In genomic region chr10:60258429-60258797, GRCh38 we compare ENCODE assay signal across 26 cellular contexts.
A peak's percentile ranks its signal among the peaks of the same experiment; 100 is the strongest.
DNase-seq lines count a peak whose midpoint lies in the region; ATAC-seq and TF ChIP-seq lines count a peak whose summit lies in the region.
"Had no signal": no experiment of that assay in that cellular context is flagged by ENCODE, and none has a peak within 500 bp of the region (broad histone marks: within the 10 kb centered on the region; RNA-seq: fewer than 3 reads in every experiment).

No MANE protein-coding gene starts in this region.

- H3K4me1 Mint-ChIP-seq in glutamatergic neuron (ENCODE audit: low read depth, unreplicated experiment) (peaks cover 13% of the 10 kb centered on the region), neural crest cell (peaks cover 30% of the 10 kb centered on the region)
- H3K4me1 Mint-ChIP-seq in stimulated activated memory B cell treated with anti-CD40 and anti-IgM and Interleukin-4, amounts not matched to agents 10 μg/mL and 1 μg/mL and 100 μg/mL, for 72 hours, result peaks cover 12% of the 10 kb centered on the region
- H3K4me1 Mint-ChIP-seq: immature natural killer cell had no signal

- in situ Hi-C loops in HAP-1 (cut with MboI; ENCODE audit: low sequenced_read_pairs), result no loop called here

- H3K4me3 Mint-ChIP-seq in glutamatergic neuron (ENCODE audit: unreplicated experiment) (no peak overlapping the region), neural crest cell (peak overlapping the region; percentile 6)
- no peak overlapping the region for H3K4me3 Mint-ChIP-seq in stimulated activated memory B cell treated with anti-CD40 and anti-IgM and Interleukin-4, amounts not matched to agents 10 μg/mL and 1 μg/mL and 100 μg/mL, for 72 hours
- H3K4me3 Mint-ChIP-seq: activated CD4-positive, alpha-beta memory T cell treated with anti-CD3 and anti-CD28 coated beads, Interleukin-2, amount 10 ng/mL, durations not matched to agents 7 days and 5 days; activated naive CD4-positive, alpha-beta T cell treated with anti-CD3 and anti-CD28 coated beads for 36 hours; CD8-positive, alpha-beta memory T cell; immature natural killer cell had no signal

- no peaks in the 10 kb centered on the region for H3K36me3 Mint-ChIP-seq in glutamatergic neuron (ENCODE audit: unreplicated experiment)
- peaks cover under 1% of the 10 kb centered on the region for H3K36me3 Mint-ChIP-seq in neural crest cell (ENCODE audit: low read depth)
- H3K36me3 Mint-ChIP-seq in stimulated activated memory B cell treated with anti-CD40 and anti-IgM and Interleukin-4, amounts not matched to agents 10 μg/mL and 1 μg/mL and 100 μg/mL, for 72 hours, result peaks cover 29% of the 10 kb centered on the region

- peak overlapping the region; percentile 39 for H3K27ac Mint-ChIP-seq in glutamatergic neuron (ENCODE audit: unreplicated experiment)
- H3K27ac Mint-ChIP-seq in neural crest cell (ENCODE audit: unreplicated experiment), result peak overlapping the region; percentile 60
- H3K27ac Mint-ChIP-seq in stimulated activated memory B cell treated with anti-CD40 and anti-IgM and Interleukin-4, amounts not matched to agents 10 μg/mL and 1 μg/mL and 100 μg/mL, for 72 hours, result no peak overlapping the region
- H3K27ac Mint-ChIP-seq: activated CD4-positive, alpha-beta memory T cell treated with anti-CD3 and anti-CD28 coated beads, Interleukin-2, amount 10 ng/mL, durations not matched to agents 7 days and 5 days; activated naive CD4-positive, alpha-beta T cell treated with anti-CD3 and anti-CD28 coated beads for 36 hours; CD8-positive, alpha-beta memory T cell; immature natural killer cell had no signal

- H3K27me3 ChIP-seq in HAP-1 (ENCODE audit: low read depth), result no peaks in the 10 kb centered on the region; the same call in 1 of the 2 replicates
- H3K27me3 ChIP-seq: BE2C, body of pancreas, gastrocnemius medialis, sigmoid colon, upper lobe of left lung had no signal

- H3K9me3 ChIP-seq in HAP-1, result no peaks in the 10 kb centered on the region
- H3K9me3 ChIP-seq: BE2C, body of pancreas, gastrocnemius medialis, sigmoid colon, upper lobe of left lung had no signal

- peaks cover 2% of the 10 kb centered on the region for H3K9me3 Mint-ChIP-seq in glutamatergic neuron (ENCODE audit: unreplicated experiment)
- no peaks in the 10 kb centered on the region for H3K9me3 Mint-ChIP-seq in neural crest cell
- H3K9me3 Mint-ChIP-seq in stimulated activated memory B cell treated with anti-CD40 and anti-IgM and Interleukin-4, amounts not matched to agents 10 μg/mL and 1 μg/mL and 100 μg/mL, for 72 hours, result no peaks in the 10 kb centered on the region
- H3K9me3 Mint-ChIP-seq: activated CD4-positive, alpha-beta memory T cell treated with anti-CD3 and anti-CD28 coated beads, Interleukin-2, amount 10 ng/mL, durations not matched to agents 7 days and 5 days; activated naive CD4-positive, alpha-beta T cell treated with anti-CD3 and anti-CD28 coated beads for 36 hours; CD8-positive, alpha-beta memory T cell had no signal

- H3K36me3 ChIP-seq in HAP-1 (replicated peaks), result no peaks in the 10 kb centered on the region
- H3K36me3 ChIP-seq: BE2C, gastrocnemius medialis, sigmoid colon had no signal

- ATAC-seq in stimulated activated memory B cell treated with anti-CD40 and anti-IgM and Interleukin-4, amounts not matched to agents 10 μg/mL and 1 μg/mL and 100 μg/mL, for 72 hours, result no peak
- ATAC-seq: body of pancreas, gastrocnemius medialis had no signal

- H3K4me1 ChIP-seq in HAP-1, result peaks cover 31% of the 10 kb centered on the region
- H3K4me1 ChIP-seq: gastrocnemius medialis, sigmoid colon, upper lobe of left lung had no signal

- H3K4me3 ChIP-seq in HAP-1, result no peak overlapping the region
- H3K4me3 ChIP-seq: body of pancreas, gastrocnemius medialis, sigmoid colon, upper lobe of left lung had no signal

- DNase-seq in HAP-1 (ENCODE audit: low spot score in 2 of 2), result peak; percentile 21 to 67
- peak; percentile 15 for DNase-seq in NCI-H1417 treated with DMSO at 0.1 percent for 48 hours (lab: John Stamatoyannopoulos, UW)
- DNase-seq in glutamatergic neuron, result no peak
- no peak for DNase-seq in neural crest cell (ENCODE audit: low read depth, low spot score)
- DNase-seq in glomerular visceral epithelial cell (ENCODE audit: extremely low spot score), result no peak
- DNase-seq in inferior parietal cortex (ENCODE audit: extremely low spot score), result no peak
- DNase-seq in NCI-H1930 (lab: John Stamatoyannopoulos, UW), result no peak
- DNase-seq: activated CD4-positive, alpha-beta memory T cell treated with anti-CD3 and anti-CD28 coated beads, Interleukin-2, amount 10 ng/mL, durations not matched to agents 7 days and 5 days; activated CD8-positive, alpha-beta memory T cell treated with anti-CD3 and anti-CD28 coated beads, Interleukin-2, amount 50 U/mL, for 48 hours; activated naive CD4-positive, alpha-beta T cell treated with anti-CD3 and anti-CD28 coated beads for 36 hours; BE2C; body of pancreas; CD8-positive, alpha-beta memory T cell; gastrocnemius medialis; HCEC 1CT; hippocampal formation; immature natural killer cell; NCI-H1092; NCI-H2029 treated with DMSO at 0.1 percent for 48 hours; NCI-H345; occipital lobe; sigmoid colon; stimulated activated CD4-positive, alpha-beta T cell treated with anti-CD3 and anti-CD28 coated beads, Interleukin-12 subunit alpha, Interleukin-12 subunit beta, amount 100 ng/mL, for 4 hours; stimulated activated CD4-positive, alpha-beta T cell treated with anti-CD3 and anti-CD28 coated beads, Interleukin-4, amount 100 ng/mL, for 1 hour; upper lobe of left lung had no signal

- TF ChIP-seq CTCF in glutamatergic neuron (IDR thresholded peaks at IDR 0.05; ENCODE audit: partially characterized antibody, unreplicated experiment) (no peak), neural crest cell (conservative IDR thresholded peaks at IDR 0.05) (no peak)

- H3K27me3 Mint-ChIP-seq in glutamatergic neuron (ENCODE audit: unreplicated experiment) (no peaks in the 10 kb centered on the region), neural crest cell (ENCODE audit: low read depth) (no peaks in the 10 kb centered on the region)
- H3K27me3 Mint-ChIP-seq in stimulated activated memory B cell treated with anti-CD40 and anti-IgM and Interleukin-4, amounts not matched to agents 10 μg/mL and 1 μg/mL and 100 μg/mL, for 72 hours, result no peaks in the 10 kb centered on the region
- H3K27me3 Mint-ChIP-seq: activated CD4-positive, alpha-beta memory T cell treated with anti-CD3 and anti-CD28 coated beads, Interleukin-2, amount 10 ng/mL, durations not matched to agents 7 days and 5 days had no signal

Comparison
In these comparisons a context has a peak if more than half of its experiments do, and no peak if none do; other contexts are left out.
1. DNase-seq: peak in HAP-1 (2 of 2) and NCI-H1417 treated with DMSO at 0.1 percent for 48 hours (single experiment); none in glutamatergic neuron (single experiment), neural crest cell (single experiment), glomerular visceral epithelial cell (single experiment), inferior parietal cortex (single experiment) and NCI-H1930 (0 of 2).